Comparison of ENCODE assay signal across 8 cellular contexts in the genomic region with DNA sequence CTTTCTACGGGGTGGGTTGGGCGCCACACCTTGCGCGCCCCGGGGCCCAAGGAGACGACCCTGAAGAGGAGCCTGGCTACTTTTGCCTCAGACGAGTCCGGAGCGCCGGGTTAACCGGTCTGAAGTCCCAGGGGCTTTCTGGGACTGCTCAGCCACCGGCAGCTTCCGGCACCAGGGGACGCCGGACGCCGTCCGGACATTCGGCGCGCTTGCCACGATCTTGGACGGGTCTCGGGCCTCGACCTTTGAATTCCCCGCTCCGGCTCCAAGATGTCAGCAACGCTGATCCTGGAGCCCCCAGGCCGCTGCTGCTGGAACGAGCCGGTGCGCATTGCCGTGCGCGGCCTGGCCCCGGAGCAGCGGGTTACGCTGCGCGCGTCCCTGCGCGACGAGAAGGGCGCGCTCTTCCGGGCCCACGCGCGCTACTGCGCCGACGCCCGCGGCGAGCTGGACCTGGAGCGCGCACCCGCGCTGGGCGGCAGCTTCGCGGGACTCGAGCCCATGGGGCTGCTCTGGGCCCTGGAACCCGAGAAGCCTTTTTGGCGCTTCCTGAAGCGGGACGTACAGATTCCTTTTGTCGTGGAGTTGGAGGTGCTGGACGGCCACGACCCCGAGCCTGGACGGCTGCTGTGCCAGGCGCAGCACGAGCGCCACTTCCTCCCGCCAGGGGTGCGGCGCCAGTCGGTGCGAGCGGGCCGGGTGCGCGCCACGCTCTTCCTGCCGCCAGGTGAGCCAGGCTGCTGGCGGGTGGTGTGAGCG. TPM values are rescaled to one million over a fixed set of nuclear protein-coding genes. Genes with fewer than 3 reads are reported as not detected.
DNase-seq lines count a peak whose midpoint lies in the region; ATAC-seq, FAIRE-seq and TF ChIP-seq lines count a peak whose summit lies in the region.

A gene with protein sequence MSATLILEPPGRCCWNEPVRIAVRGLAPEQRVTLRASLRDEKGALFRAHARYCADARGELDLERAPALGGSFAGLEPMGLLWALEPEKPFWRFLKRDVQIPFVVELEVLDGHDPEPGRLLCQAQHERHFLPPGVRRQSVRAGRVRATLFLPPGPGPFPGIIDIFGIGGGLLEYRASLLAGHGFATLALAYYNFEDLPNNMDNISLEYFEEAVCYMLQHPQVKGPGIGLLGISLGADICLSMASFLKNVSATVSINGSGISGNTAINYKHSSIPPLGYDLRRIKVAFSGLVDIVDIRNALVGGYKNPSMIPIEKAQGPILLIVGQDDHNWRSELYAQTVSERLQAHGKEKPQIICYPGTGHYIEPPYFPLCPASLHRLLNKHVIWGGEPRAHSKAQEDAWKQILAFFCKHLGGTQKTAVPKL (plus strand): TSS at position 184 of the 759 bp plus-strand sequence. CDS start 87 bp downstream, at position 271.

- peak within 1 kb of the TSS; percentile 49 for H3K27ac Mint-ChIP-seq in activated CD8-positive, alpha-beta T cell treated with anti-CD3 and anti-CD28 coated beads, Interleukin-2, amount 10 ng/mL, durations not matched to agents 7 days and 5 days

- intact Hi-C loops in testis (cut with DNase I; ENCODE audit: low total_unique reads), result no loop called here

- peak; percentile 26 for DNase-seq in GM18507 (ENCODE audit: extremely low spot score, insufficient read length, low read depth)
- peak; percentile 29 for DNase-seq in NB4 (ENCODE audit: low read depth)
- peak; percentile 51 for DNase-seq in activated CD8-positive, alpha-beta T cell treated with anti-CD3 and anti-CD28 coated beads, Interleukin-2, amount 10 ng/mL, durations not matched to agents 7 days and 5 days
- DNase-seq in epithelial cell of esophagus (ENCODE audit: low read depth), result peak; percentile 51
- DNase-seq in testis, result peak; percentile 55

- peaks cover 16% of the 10 kb centered on the region for H3K4me1 Mint-ChIP-seq in activated CD8-positive, alpha-beta T cell treated with anti-CD3 and anti-CD28 coated beads, Interleukin-2, amount 10 ng/mL, durations not matched to agents 7 days and 5 days (ENCODE audit: low read depth)

- 3 to 6% methylated on average over 24 to 33 of the region's 89 CpGs for WGBS in testis, 2 donors

- no peak within 1 kb of the TSS for H3K9ac ChIP-seq in muscle layer of colon (ENCODE audit: low read length)

- H3K4me3 ChIP-seq in NB4 (ENCODE audit: low read depth, low read length) (no peak within 1 kb of the TSS), epithelial cell of esophagus (ENCODE audit: low read length) (peak within 1 kb of the TSS; percentile 50), muscle layer of colon (ENCODE audit: low read depth in 1 of 2, low read length in 2 of 2) (peak within 1 kb of the TSS; percentile 47), testis (peak within 1 kb of the TSS; percentile 62 to 68)

- CTCF ChIA-PET in activated CD8-positive, alpha-beta T cell treated with anti-CD3 and anti-CD28 coated beads, Interleukin-2, amount 10 ng/mL, durations not matched to agents 7 days and 5 days (lab: Charles Lee), result interaction anchor here (0.6 kb wide), 1 partner anchor 43 kb away, joined by 3 read pairs; no protein-coding TSS in a partner anchor

- H3K27me3 ChIP-seq in muscle layer of colon (ENCODE audit: control insufficient read depth in 1 of 2, insufficient read depth in 2 of 2, low read length in 2 of 2), result no peaks in the 10 kb centered on the region
- H3K27me3 ChIP-seq in testis, result no peaks in the 10 kb centered on the region

- H3K4me3 Mint-ChIP-seq in activated CD8-positive, alpha-beta T cell treated with anti-CD3 and anti-CD28 coated beads, Interleukin-2, amount 10 ng/mL, durations not matched to agents 7 days and 5 days, result peak within 1 kb of the TSS; percentile 63

- POLR2A ChIA-PET in activated CD8-positive, alpha-beta T cell treated with anti-CD3 and anti-CD28 coated beads, Interleukin-2, amount 10 ng/mL, durations not matched to agents 7 days and 5 days (lab: Charles Lee), result interaction anchor here (1.0 kb wide), 1 partner anchor 21 kb away, joined by 4 read pairs; no protein-coding TSS in a partner anchor

- peak; percentile 52 for FAIRE-seq in GM18507 (lab: Jason Lieb, UNC)

- TF ChIP-seq POLR2A in NB4 (IDR thresholded peaks at IDR 0.05; ENCODE audit: extremely low read depth, insufficient read length), result no peak
- no peak for TF ChIP-seq POLR2A in testis (IDR thresholded peaks at IDR 0.05)

- 0 out of 2 replicates have a peak within 1 kb of the TSS, but pooled peaks have one; percentile 18 for H3K27ac ChIP-seq in 22Rv1
- no peak within 1 kb of the TSS for H3K27ac ChIP-seq in muscle layer of colon (ENCODE audit: low read depth, low read length)
- peak within 1 kb of the TSS; percentile 41 to 59 for H3K27ac ChIP-seq in testis

- no peak for TF ChIP-seq CTCF in 22Rv1 (IDR thresholded peaks at IDR 0.05)
- TF ChIP-seq CTCF in NB4 (IDR thresholded peaks at IDR 0.05; ENCODE audit: low read depth, low read length), result no peak
- TF ChIP-seq CTCF in epithelial cell of esophagus (IDR thresholded peaks at IDR 0.05; ENCODE audit: insufficient read depth, low read depth, low read length, missing control alignments), result no peak
- no peak for TF ChIP-seq CTCF in testis (IDR thresholded peaks at IDR 0.05)

- ATAC-seq in activated CD8-positive, alpha-beta T cell treated with anti-CD3 and anti-CD28 coated beads, Interleukin-2, amount 10 ng/mL, durations not matched to agents 7 days and 5 days, result peak; percentile 85
- no peak for ATAC-seq in HG03521 (IDR thresholded peaks at IDR 0.05; ENCODE audit: unreplicated experiment)

- H3K9me3 Mint-ChIP-seq in activated CD8-positive, alpha-beta T cell treated with anti-CD3 and anti-CD28 coated beads, Interleukin-2, amount 10 ng/mL, durations not matched to agents 7 days and 5 days (ENCODE audit: insufficient read depth), result no peaks in the 10 kb centered on the region

- no peaks in the 10 kb centered on the region for H3K36me3 ChIP-seq in muscle layer of colon (ENCODE audit: insufficient read depth, low read length)
- no peaks in the 10 kb centered on the region for H3K36me3 ChIP-seq in testis (ENCODE audit: low read depth, missing control alignments)

- H3K9me3 ChIP-seq in muscle layer of colon (ENCODE audit: low read length) (no peaks in the 10 kb centered on the region), testis (no peaks in the 10 kb centered on the region)

- H3K36me3 Mint-ChIP-seq in activated CD8-positive, alpha-beta T cell treated with anti-CD3 and anti-CD28 coated beads, Interleukin-2, amount 10 ng/mL, durations not matched to agents 7 days and 5 days (ENCODE audit: low read depth), result no peaks in the 10 kb centered on the region

- peaks cover 6% of the 10 kb centered on the region for H3K27me3 Mint-ChIP-seq in activated CD8-positive, alpha-beta T cell treated with anti-CD3 and anti-CD28 coated beads, Interleukin-2, amount 10 ng/mL, durations not matched to agents 7 days and 5 days (ENCODE audit: low read depth)

- H3K4me1 ChIP-seq in muscle layer of colon (ENCODE audit: insufficient read depth, low read length), result no peaks in the 10 kb centered on the region
- no peaks in the 10 kb centered on the region for H3K4me1 ChIP-seq in testis

RNA-seq across cellular contexts. Expression of the gene that starts here (rescaled TPM):
- total RNA-seq in activated CD8-positive, alpha-beta T cell treated with anti-CD3 and anti-CD28 coated beads, Interleukin-2, amount 10 ng/mL, durations not matched to agents 7 days and 5 days, result 1 to 10 TPM; 1.2 to 1.3 TPM
- total RNA-seq in testis, result 1 to 10 TPM; 6.1 to 8.3 TPM
- polyA plus RNA-seq in testis (ENCODE audit: insufficient read depth, low read depth, low replicate concordance), result 3.6 TPM
